In genomic region chr13:32257649-32258048, GRCh38 we compare ENCODE assay signal across 29 cellular contexts. TPM values are rescaled to one million over a fixed set of nuclear protein-coding genes. Genes with fewer than 3 reads are reported as not detected.
DNase-seq lines count a peak whose midpoint lies in the region; ATAC-seq, FAIRE-seq and TF ChIP-seq lines count a peak whose summit lies in the region.
"Had no signal": no experiment of that assay in that cellular context is flagged by ENCODE, and none has a peak within 500 bp of the region (broad histone marks: within the 10 kb centered on the region; RNA-seq: fewer than 3 reads in every experiment).

No MANE protein-coding gene starts in this region.

- H3K36me3 ChIP-seq in left ventricle myocardium inferior (peaks cover 7% of the 10 kb centered on the region), small intestine (ENCODE audit: control insufficient read depth in 2 of 2, insufficient read depth in 2 of 2, low read length in 2 of 2) (no peaks in the 10 kb centered on the region)
- H3K36me3 ChIP-seq: HAP-1, MG63 had no signal

- no peaks in the 10 kb centered on the region for H3K27me3 ChIP-seq in left ventricle myocardium inferior (ENCODE audit: low read depth)
- H3K27me3 ChIP-seq in small intestine (ENCODE audit: control insufficient read depth in 2 of 2, insufficient read depth in 2 of 2, low read length in 2 of 2): no peaks in the 10 kb centered on the region
- H3K27me3 ChIP-seq: MG63 had no signal

- H3K9me3 ChIP-seq in left ventricle myocardium inferior (replicated peaks) (no peaks in the 10 kb centered on the region), small intestine (ENCODE audit: control insufficient read depth, low read depth) (no peaks in the 10 kb centered on the region)
- H3K9me3 ChIP-seq: HAP-1, MG63 had no signal

- H3K27ac ChIP-seq in left ventricle myocardium inferior (replicated peaks) (peak overlapping the region; percentile 93), small intestine (ENCODE audit: low read depth in 1 of 2, low read length in 1 of 2) (no peak overlapping the region)
- H3K27ac ChIP-seq: PC-9 had no signal

- ATAC-seq in GM21526 (IDR thresholded peaks at IDR 0.05; ENCODE audit: low FRiP score, unreplicated experiment): no peak
- ATAC-seq: T-cell had no signal

- intact Hi-C loops in left ventricle myocardium inferior (cut with micrococcal nuclease) (no loop called here), cardiac septum (cut with DNase I) (no loop called here)

- TF ChIP-seq CTCF in left ventricle myocardium inferior (IDR thresholded peaks at IDR 0.05; ENCODE audit: borderline replicate concordance) (no peak), LNCaP clone FGC (IDR thresholded peaks at IDR 0.05; ENCODE audit: control insufficient read depth, extremely low read depth, insufficient read depth) (no peak)

- H3K4me1 ChIP-seq in left ventricle myocardium inferior (peaks cover 96% of the 10 kb centered on the region), small intestine (ENCODE audit: control insufficient read depth in 2 of 2, insufficient read depth in 1 of 2, low read depth in 1 of 2, low read length in 1 of 2) (peaks cover 0 to 2% of the 10 kb centered on the region in 2 donors)
- H3K4me1 ChIP-seq: HAP-1 had no signal

- DNase-seq in left ventricle myocardium inferior: no peak
- no peak for DNase-seq in cardiac septum (ENCODE audit: low spot score)
- peak; percentile 45 for DNase-seq in LNCaP clone FGC (ENCODE audit: low read depth)
- peak; percentile 65 for DNase-seq in NCI-H748 (lab: John Stamatoyannopoulos, UW; ENCODE audit: unreplicated experiment)
- DNase-seq in hypothalamus (lab: John Stamatoyannopoulos, UW): no peak
- DNase-seq in small intestine: no peak
- DNase-seq: Calu3; CD8-positive, alpha-beta memory T cell; GOT3; HFFc6; KBM-7; MG63; NCI-H1105 treated with DMSO at 0.1 percent for 48 hours; NCI-H146; NCI-H1930; NCI-H2227 treated with DMSO at 0.1 percent for 48 hours; NCI-H524 treated with DMSO at 0.1 percent for 48 hours; PC-9; Right ventricle myocardium superior; T-cell had no signal

- H3K4me3 ChIP-seq in left ventricle myocardium inferior (peak overlapping the region; percentile 1), LNCaP clone FGC (ENCODE audit: low read depth, low read length) (no peak overlapping the region), small intestine (ENCODE audit: low read depth in 1 of 2, low read length in 2 of 2) (no peak overlapping the region)
- H3K4me3 ChIP-seq: HAP-1, MG63, PC-9 had no signal

- FAIRE-seq in small intestine (lab: Jason Lieb, UNC): no peak
- FAIRE-seq: G401.6, HTR-8/SVneo had no signal

RNA-seq across cellular contexts. Expression of gene ZAR1L, which starts 57.5 kb away (rescaled TPM):
- total RNA-seq in left ventricle myocardium inferior (not detected), cardiac septum (not detected)
- polyA plus RNA-seq in small intestine: not detected
- total RNA-seq: A673; Calu3; CD8-positive, alpha-beta memory T cell; HFFc6; LHCN-M2; Right ventricle myocardium superior; SK-MEL-5; T-cell; T-helper 2 cell treated with Interferon-gamma antibody and Interleukin-4, amounts not matched to agents 100 ng/mL and 5 ng/mL, for 36 hours had no signal
- polyA plus RNA-seq: CD14-positive monocyte; CD8-positive, alpha-beta memory T cell had no signal

RNA-seq across cellular contexts. Expression of gene BRCA2, which starts 57.7 kb away (rescaled TPM):
- total RNA-seq in left ventricle myocardium inferior: 0.38 TPM
- 1.3 TPM for total RNA-seq in cardiac septum
- 1 to 10 TPM in 1 of 3 donors, under 1 TPM in 2; under 0.01 to 2.5 (median under 0.01) TPM for polyA plus RNA-seq in small intestine

Comparison
In these comparisons a context has a peak if more than half of its experiments do, and no peak if none do; other contexts are left out.
1. DNase-seq: peak in LNCaP clone FGC (single experiment) and NCI-H748 (single experiment); none in left ventricle myocardium inferior (single experiment), cardiac septum (single experiment), hypothalamus (0 of 51) and small intestine (single experiment).